ENCODE assay signal across 18 cellular contexts in genomic region chr14:89502966-89503365, GRCh38.
"Had no signal": no experiment of that assay in that cellular context is flagged by ENCODE, and none has a peak within 500 bp of the region (broad histone marks: within the 10 kb centered on the region; RNA-seq: fewer than 3 reads in every experiment).

No MANE protein-coding gene starts in this region.

- H3K27me3 ChIP-seq: brain microvascular endothelial cell, heart left ventricle, upper lobe of right lung had no signal

- ATAC-seq: activated CD8-positive, alpha-beta T cell treated with anti-CD3 and anti-CD28 coated beads, Interleukin-2, amount 10 ng/mL, durations not matched to agents 7 days and 5 days; activated naive CD4-positive, alpha-beta T cell treated with anti-CD3 and anti-CD28 coated beads, Interleukin-2, amount 50 U/mL, for 72 hours; heart left ventricle; upper lobe of right lung had no signal

- H3K9me3 Mint-ChIP-seq: activated CD4-positive, alpha-beta T cell treated with anti-CD3 and anti-CD28 coated beads, Interleukin-2, amount 10 ng/mL, durations not matched to agents 7 days and 5 days; activated naive CD4-positive, alpha-beta T cell treated with anti-CD3 and anti-CD28 coated beads, Interleukin-2, amount 50 U/mL, for 72 hours; activated T-helper 1 cell treated with anti-CD3 and anti-CD28 coated beads, Interleukin-12 subunit alpha, Interleukin-12 subunit beta, Interleukin-2, Interleukin-4 antibody, amounts not matched to agents 30 ng/mL and 10 ng/mL and 1 ng/mL, durations not matched to agents 14 hours and 24 hours and 36 hours; central memory CD8-positive, alpha-beta T cell; memory B cell had no signal

- H3K4me3 ChIP-seq: coronary artery, heart left ventricle, upper lobe of right lung had no signal

- H3K27ac Mint-ChIP-seq: activated CD4-positive, alpha-beta T cell treated with anti-CD3 and anti-CD28 coated beads, Interleukin-2, amount 10 ng/mL, durations not matched to agents 7 days and 5 days; activated CD8-positive, alpha-beta T cell treated with anti-CD3 and anti-CD28 coated beads, Interleukin-2, amount 10 ng/mL, durations not matched to agents 7 days and 5 days; activated naive CD4-positive, alpha-beta T cell treated with anti-CD3 and anti-CD28 coated beads, Interleukin-2, amount 50 U/mL, for 72 hours; activated T-helper 1 cell treated with anti-CD3 and anti-CD28 coated beads, Interleukin-12 subunit alpha, Interleukin-12 subunit beta, Interleukin-2, Interleukin-4 antibody, amounts not matched to agents 30 ng/mL and 10 ng/mL and 1 ng/mL, durations not matched to agents 14 hours and 24 hours and 36 hours had no signal

- H3K27me3 Mint-ChIP-seq: activated CD4-positive, alpha-beta T cell treated with anti-CD3 and anti-CD28 coated beads, Interleukin-2, amount 10 ng/mL, durations not matched to agents 7 days and 5 days; central memory CD8-positive, alpha-beta T cell; memory B cell had no signal

- H3K27ac ChIP-seq: brain microvascular endothelial cell, coronary artery, heart left ventricle, upper lobe of right lung had no signal

- DNase-seq: activated CD4-positive, alpha-beta T cell treated with anti-CD3 and anti-CD28 coated beads, Interleukin-2, amount 10 ng/mL, durations not matched to agents 7 days and 5 days; activated CD4-positive, CD25-positive, alpha-beta regulatory T cell treated with anti-CD3 and anti-CD28 coated beads, Interleukin-2, amount 50 U/mL, for 72 hours; activated CD8-positive, alpha-beta T cell treated with anti-CD3 and anti-CD28 coated beads, Interleukin-2, amount 10 ng/mL, durations not matched to agents 7 days and 5 days; activated gamma-delta T cell; aorta; brain microvascular endothelial cell; heart left ventricle; left cardiac atrium; stimulated activated CD4-positive, alpha-beta T cell treated with anti-CD3 and anti-CD28 coated beads, Interleukin-4, amount 100 ng/mL, for 24 hours; stimulated activated naive CD4-positive, alpha-beta T cell treated with Interleukin-2 at 50 U/mL for 16 hours; SW 1271; T-helper 2 cell; upper lobe of right lung had no signal

- H3K36me3 ChIP-seq: brain microvascular endothelial cell, upper lobe of right lung had no signal

- H3K36me3 Mint-ChIP-seq: activated naive CD4-positive, alpha-beta T cell treated with anti-CD3 and anti-CD28 coated beads, Interleukin-2, amount 50 U/mL, for 72 hours had no signal

- H3K4me1 ChIP-seq: upper lobe of right lung had no signal

- H3K4me3 Mint-ChIP-seq: activated CD4-positive, alpha-beta T cell treated with anti-CD3 and anti-CD28 coated beads, Interleukin-2, amount 10 ng/mL, durations not matched to agents 7 days and 5 days; activated CD8-positive, alpha-beta T cell treated with anti-CD3 and anti-CD28 coated beads, Interleukin-2, amount 10 ng/mL, durations not matched to agents 7 days and 5 days; activated T-helper 1 cell treated with anti-CD3 and anti-CD28 coated beads, Interleukin-12 subunit alpha, Interleukin-12 subunit beta, Interleukin-2, Interleukin-4 antibody, amounts not matched to agents 30 ng/mL and 10 ng/mL and 1 ng/mL, durations not matched to agents 14 hours and 24 hours and 36 hours; central memory CD8-positive, alpha-beta T cell; memory B cell had no signal
